ENCODE assay signal across 21 cellular contexts in the genomic region with DNA sequence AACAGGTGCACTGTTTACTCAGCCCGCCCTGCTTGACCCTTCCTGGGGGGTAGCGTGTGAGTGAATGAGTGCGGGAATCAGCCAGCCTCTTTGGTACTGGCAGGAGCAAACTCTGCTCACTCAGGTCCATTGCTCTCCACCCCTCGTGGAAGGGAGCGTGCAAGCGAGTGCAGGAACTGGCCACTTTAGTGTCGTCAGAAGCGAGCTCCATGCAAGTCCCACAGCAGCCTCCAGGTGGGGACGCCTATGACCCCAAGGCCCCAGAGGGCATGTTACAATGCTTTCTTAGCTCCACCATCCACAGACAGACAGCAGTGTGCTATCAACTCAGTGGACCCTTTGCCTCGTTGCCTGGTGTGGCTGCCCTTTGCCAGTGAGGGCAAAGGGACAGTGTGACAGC.
DNase-seq lines count a peak whose midpoint lies in the region; ATAC-seq and TF ChIP-seq lines count a peak whose summit lies in the region.
"Had no signal": no experiment of that assay in that cellular context is flagged by ENCODE, and none has a peak within 500 bp of the region (broad histone marks: within the 10 kb centered on the region; RNA-seq: fewer than 3 reads in every experiment).

No MANE protein-coding gene starts in this region.

- no peak overlapping the region for H3K4me3 Mint-ChIP-seq in progenitor cell of endocrine pancreas (ENCODE audit: low read depth)

- DNase-seq in ELF-1 (ENCODE audit: low read depth, low spot score) (peak; percentile 1), UCSD-AML1 (lab: John Stamatoyannopoulos, UW; ENCODE audit: unreplicated experiment) (peak; percentile 5), iPS-NIHi7 (ENCODE audit: extremely low spot score) (peak; percentile 17), progenitor cell of endocrine pancreas (ENCODE audit: low spot score, unreplicated experiment) (no peak), brain microvascular endothelial cell (no peak), Karpas-422 (no peak)
- DNase-seq in activated naive CD4-positive, alpha-beta T cell treated with Interleukin-2 at 50 U/mL for 16 hours = no peak
- no peak for DNase-seq in stimulated activated naive CD8-positive, alpha-beta T cell treated with anti-CD3 and anti-CD28 coated beads, Interleukin-15, Interleukin-2, amounts not matched to agents 100 U/mL and 50 U/mL, for 24 hours
- DNase-seq: GM23248, HCEC 1CT, Kasumi-1, NCI-H1105, NCI-H146, NCI-H1930, NCI-H2107, NCI-H524, NCI-H774, PC-9, Right ventricle myocardium superior had no signal

- no peaks in the 10 kb centered on the region for H3K9me3 Mint-ChIP-seq in progenitor cell of endocrine pancreas (ENCODE audit: low read depth)

- H3K27me3 ChIP-seq in brain microvascular endothelial cell (replicated peaks) (no peaks in the 10 kb centered on the region), Karpas-422 (ENCODE audit: low read length) (no peaks in the 10 kb centered on the region)
- H3K27me3 ChIP-seq: SJSA1 had no signal

- no peak overlapping the region for H3K4me2 ChIP-seq in Karpas-422 (ENCODE audit: low read depth, low read length, poor library complexity, severe bottlenecking)
- H3K4me2 ChIP-seq: PC-9 had no signal

- no peak overlapping the region for H3K4me3 ChIP-seq in brain microvascular endothelial cell (ENCODE audit: low read depth, low read length)
- no peak overlapping the region for H3K4me3 ChIP-seq in Karpas-422 (ENCODE audit: low read length)
- H3K4me3 ChIP-seq: GM23248, PC-9, SJSA1 had no signal

- no peaks in the 10 kb centered on the region for H3K27me3 Mint-ChIP-seq in progenitor cell of endocrine pancreas

- H3K36me3 ChIP-seq in brain microvascular endothelial cell (replicated peaks) (no peaks in the 10 kb centered on the region), Karpas-422 (ENCODE audit: insufficient read depth, low read length) (no peaks in the 10 kb centered on the region)
- H3K36me3 ChIP-seq: SJSA1 had no signal

- H2AFZ ChIP-seq in Karpas-422 (ENCODE audit: low read length) = no peak overlapping the region
- H2AFZ ChIP-seq: GM23248, PC-9 had no signal

- H3K27ac ChIP-seq in brain microvascular endothelial cell (no peak overlapping the region), Karpas-422 (ENCODE audit: low read length) (no peak overlapping the region)
- H3K27ac ChIP-seq: GM23248, PC-9, SJSA1 had no signal

- H3K9me2 ChIP-seq in Karpas-422 (replicated peaks; ENCODE audit: insufficient read depth, low read length) = no peaks in the 10 kb centered on the region

- no peak overlapping the region for H3K27ac Mint-ChIP-seq in progenitor cell of endocrine pancreas

- H3K4me1 Mint-ChIP-seq in progenitor cell of endocrine pancreas (ENCODE audit: low read depth) = no peaks in the 10 kb centered on the region

- in situ Hi-C loops in brain microvascular endothelial cell (cut with HindIII; ENCODE audit: low pct_ligation_motif_present, low sequenced_read_pairs) = no loop called here

- H3K79me2 ChIP-seq in Karpas-422 (ENCODE audit: low read length) = no peaks in the 10 kb centered on the region

- no peak for ATAC-seq in stimulated activated naive CD8-positive, alpha-beta T cell treated with anti-CD3 and anti-CD28 coated beads, Interleukin-15, Interleukin-2, amounts not matched to agents 100 U/mL and 50 U/mL, for 24 hours
- ATAC-seq: HepG2 had no signal

- TF ChIP-seq CTCF in progenitor cell of endocrine pancreas (IDR thresholded peaks at IDR 0.05; ENCODE audit: unreplicated experiment) (peak; percentile 8), brain microvascular endothelial cell (IDR thresholded peaks at IDR 0.05; ENCODE audit: low read depth, low read length, missing control alignments) (no peak)

- H4K20me1 ChIP-seq in Karpas-422 (ENCODE audit: insufficient read depth, low read depth, low read length) = no peaks in the 10 kb centered on the region

- H3K9ac ChIP-seq in Karpas-422 (ENCODE audit: low read length) = no peak overlapping the region
- H3K9ac ChIP-seq: GM23248 had no signal

- no peaks in the 10 kb centered on the region for H3K4me1 ChIP-seq in Karpas-422 (ENCODE audit: low read length)
- H3K4me1 ChIP-seq: SJSA1 had no signal

- no peaks in the 10 kb centered on the region for H3K9me3 ChIP-seq in Karpas-422 (ENCODE audit: low read length)

- no peaks in the 10 kb centered on the region for H3K36me3 Mint-ChIP-seq in progenitor cell of endocrine pancreas (ENCODE audit: insufficient read depth)

Comparison
In these comparisons a context has a peak if more than half of its experiments do, and no peak if none do; other contexts are left out.
1. DNase-seq: peak in ELF-1 (single experiment), UCSD-AML1 (single experiment) and iPS-NIHi7 (single experiment); none in progenitor cell of endocrine pancreas (single experiment), brain microvascular endothelial cell (single experiment), Karpas-422 (single experiment), activated naive CD4-positive, alpha-beta T cell treated with Interleukin-2 at 50 U/mL for 16 hours (single experiment) and stimulated activated naive CD8-positive, alpha-beta T cell treated with anti-CD3 and anti-CD28 coated beads, Interleukin-15, Interleukin-2, amounts not matched to agents 100 U/mL and 50 U/mL, for 24 hours (single experiment).